ENCODE assay signal across 12 cellular contexts in genomic region chr3:71478568-71478967, GRCh38.
DNase-seq lines count a peak whose midpoint lies in the region; ATAC-seq and TF ChIP-seq lines count a peak whose summit lies in the region.
"Had no signal": no experiment of that assay in that cellular context is flagged by ENCODE, and none has a peak within 500 bp of the region (broad histone marks: within the 10 kb centered on the region; RNA-seq: fewer than 3 reads in every experiment).

No MANE protein-coding gene starts in this region.

- H3K36me3 ChIP-seq in left ventricle myocardium inferior: no peaks in the 10 kb centered on the region
- H3K36me3 ChIP-seq: tibial artery had no signal

- TF ChIP-seq CTCF in natural killer cell (IDR thresholded peaks at IDR 0.05) (no peak), left ventricle myocardium inferior (IDR thresholded peaks at IDR 0.05; ENCODE audit: borderline replicate concordance) (no peak)

- peak; percentile 35 to 82 (median 52) for ATAC-seq in natural killer cell
- ATAC-seq in stimulated activated naive CD8-positive, alpha-beta T cell treated with anti-CD3 and anti-CD28 coated beads, Interleukin-15, Interleukin-2, amounts not matched to agents 100 U/mL and 50 U/mL, for 24 hours: peak; percentile 98
- no peak for ATAC-seq in GM18909 (IDR thresholded peaks at IDR 0.05; ENCODE audit: poor library complexity, unreplicated experiment)
- ATAC-seq: A549, SK-N-SH treated with all-trans-retinoic acid at 6 μM for 48 hours had no signal

- H3K4me3 Mint-ChIP-seq in activated naive CD4-positive, alpha-beta T cell treated with anti-CD3 and anti-CD28 coated beads, Interleukin-2, amount 10 ng/mL, durations not matched to agents 7 days and 5 days: no peak overlapping the region
- no peak overlapping the region for H3K4me3 Mint-ChIP-seq in natural killer cell

- H3K36me3 Mint-ChIP-seq in activated naive CD4-positive, alpha-beta T cell treated with anti-CD3 and anti-CD28 coated beads, Interleukin-2, amount 10 ng/mL, durations not matched to agents 7 days and 5 days: peaks cover 21% of the 10 kb centered on the region
- no peaks in the 10 kb centered on the region for H3K36me3 Mint-ChIP-seq in natural killer cell

- no peaks in the 10 kb centered on the region for H3K27me3 ChIP-seq in left ventricle myocardium inferior (ENCODE audit: low read depth)
- H3K27me3 ChIP-seq: tibial artery had no signal

- CTCF ChIA-PET in activated naive CD4-positive, alpha-beta T cell treated with anti-CD3 and anti-CD28 coated beads, Interleukin-2, amount 10 ng/mL, durations not matched to agents 7 days and 5 days (lab: Charles Lee): no interaction called here

- intact Hi-C loops in natural killer cell (cut with micrococcal nuclease) (no loop called here), left ventricle myocardium inferior (cut with micrococcal nuclease) (no loop called here)

- H3K27ac ChIP-seq in left ventricle myocardium inferior (replicated peaks): no peak overlapping the region
- H3K27ac ChIP-seq: A549, tibial artery had no signal

- H3K4me1 Mint-ChIP-seq in activated naive CD4-positive, alpha-beta T cell treated with anti-CD3 and anti-CD28 coated beads, Interleukin-2, amount 10 ng/mL, durations not matched to agents 7 days and 5 days: peaks cover 47% of the 10 kb centered on the region
- peaks cover 13 to 19% of the 10 kb centered on the region in 2 donors for H3K4me1 Mint-ChIP-seq in natural killer cell

- H3K4me1 ChIP-seq in left ventricle myocardium inferior: no peaks in the 10 kb centered on the region
- H3K4me1 ChIP-seq: A549, tibial artery had no signal

- peaks cover 1% of the 10 kb centered on the region for H3K9me3 ChIP-seq in left ventricle myocardium inferior (replicated peaks)

- DNase-seq in activated T-cell treated with anti-CD3 and anti-CD28 coated beads for 1 hour (ENCODE audit: low read depth) (peak; percentile 42), natural killer cell (no peak), left ventricle myocardium inferior (no peak), amygdala (lab: John Stamatoyannopoulos, UW) (no peak)
- no peak for DNase-seq in activated T-cell treated with anti-CD3 and anti-CD28 coated beads, Interleukin-2, amount 50 U/mL, for 1 hour
- DNase-seq in activated naive CD4-positive, alpha-beta T cell treated with anti-CD3 and anti-CD28 coated beads, Interleukin-2, amount 10 ng/mL, durations not matched to agents 7 days and 5 days: peak; percentile 38
- DNase-seq in stimulated activated naive CD8-positive, alpha-beta T cell treated with anti-CD3 and anti-CD28 coated beads, Interleukin-15, Interleukin-2, amounts not matched to agents 100 U/mL and 50 U/mL, for 24 hours: peak; percentile 70
- DNase-seq: NCI-H1930, tibial artery had no signal

- peaks cover 5% of the 10 kb centered on the region for H3K9me3 Mint-ChIP-seq in activated naive CD4-positive, alpha-beta T cell treated with anti-CD3 and anti-CD28 coated beads, Interleukin-2, amount 10 ng/mL, durations not matched to agents 7 days and 5 days
- no peaks in the 10 kb centered on the region for H3K9me3 Mint-ChIP-seq in natural killer cell

- H3K4me3 ChIP-seq in left ventricle myocardium inferior: no peak overlapping the region
- H3K4me3 ChIP-seq: A549, tibial artery had no signal

- H3K27ac Mint-ChIP-seq in activated naive CD4-positive, alpha-beta T cell treated with anti-CD3 and anti-CD28 coated beads, Interleukin-2, amount 10 ng/mL, durations not matched to agents 7 days and 5 days: no peak overlapping the region
- H3K27ac Mint-ChIP-seq in natural killer cell: peak overlapping the region in 1 of 2 donors; percentile 38

- no peaks in the 10 kb centered on the region for H3K27me3 Mint-ChIP-seq in activated naive CD4-positive, alpha-beta T cell treated with anti-CD3 and anti-CD28 coated beads, Interleukin-2, amount 10 ng/mL, durations not matched to agents 7 days and 5 days
- H3K27me3 Mint-ChIP-seq in natural killer cell (ENCODE audit: low read depth in 2 of 2): no peaks in the 10 kb centered on the region

Comparison
In these comparisons a context has a peak if more than half of its experiments do, and no peak if none do; other contexts are left out.
1. DNase-seq: peak in activated T-cell treated with anti-CD3 and anti-CD28 coated beads for 1 hour (single experiment), activated naive CD4-positive, alpha-beta T cell treated with anti-CD3 and anti-CD28 coated beads, Interleukin-2, amount 10 ng/mL, durations not matched to agents 7 days and 5 days (single experiment) and stimulated activated naive CD8-positive, alpha-beta T cell treated with anti-CD3 and anti-CD28 coated beads, Interleukin-15, Interleukin-2, amounts not matched to agents 100 U/mL and 50 U/mL, for 24 hours (single experiment); none in activated T-cell treated with anti-CD3 and anti-CD28 coated beads, Interleukin-2, amount 50 U/mL, for 1 hour (single experiment), natural killer cell (single experiment), left ventricle myocardium inferior (single experiment) and amygdala (0 of 56).